In genomic region chr7:148712610-148713330, GRCh38 we compare ENCODE assay signal across 15 cellular contexts. TPM values are rescaled to one million over a fixed set of nuclear protein-coding genes. Genes with fewer than 3 reads are reported as not detected.
A peak's percentile ranks its signal among the peaks of the same experiment; 100 is the strongest.
DNase-seq lines count a peak whose midpoint lies in the region; ATAC-seq, FAIRE-seq and TF ChIP-seq lines count a peak whose summit lies in the region.
"Had no signal": no experiment of that assay in that cellular context is flagged by ENCODE, and none has a peak within 500 bp of the region (broad histone marks: within the 10 kb centered on the region; RNA-seq: fewer than 3 reads in every experiment).

No MANE protein-coding gene starts in this region.

- POLR2A ChIA-PET in HEK293T (lab: Yijun Ruan, JAX): interaction anchor here (2.3 to 5.9 kb wide), 2 partner anchors 9 to 13 kb away, joined by 6 to 32 read pairs; partner anchors contain the start of gene CUL1

- H3K27me3 ChIP-seq in bronchial epithelial cell (ENCODE audit: control insufficient read depth, insufficient read depth, low read length): no peaks in the 10 kb centered on the region
- H3K27me3 ChIP-seq: tibial nerve had no signal

- ATAC-seq in GM19351 (IDR thresholded peaks at IDR 0.05; ENCODE audit: unreplicated experiment) (peak; percentile 62), HG03103 (IDR thresholded peaks at IDR 0.05; ENCODE audit: low read depth, unreplicated experiment) (peak; percentile 45), HG02588 (IDR thresholded peaks at IDR 0.05; ENCODE audit: unreplicated experiment) (no peak)

- H3K4me3 ChIP-seq in bronchial epithelial cell (ENCODE audit: low read depth, low read length): no peak overlapping the region
- H3K4me3 ChIP-seq: tibial nerve had no signal

- H3K36me3 ChIP-seq in bronchial epithelial cell (ENCODE audit: control insufficient read depth, insufficient read depth, low read length): no peaks in the 10 kb centered on the region
- H3K36me3 ChIP-seq: tibial nerve had no signal

- DNase-seq in GM03348 (ENCODE audit: low spot score) (peak; percentile 31), bronchial epithelial cell (ENCODE audit: low read depth) (peak; percentile 45), NCI-H146 (lab: John Stamatoyannopoulos, UW) (no peak), HEK293T (ENCODE audit: extremely low spot score) (no peak), ecto neural progenitor cell (ENCODE audit: low spot score) (no peak)
- DNase-seq: activated CD8-positive, alpha-beta memory T cell treated with anti-CD3 and anti-CD28 coated beads for 24 hours; cerebellar nuclear complex; COR-L47; NCI-H1092 treated with DMSO at 0.1 percent for 48 hours; nephron progenitor cell; stimulated activated CD4-positive, alpha-beta T cell treated with anti-CD3 and anti-CD28 coated beads, Interleukin-4, amount 100 ng/mL, for 1 hour had no signal

- FAIRE-seq in bronchial epithelial cell (lab: Jason Lieb, UNC): no peak

- TF ChIP-seq CTCF in bronchial epithelial cell (IDR thresholded peaks at IDR 0.05; ENCODE audit: insufficient read depth, low read length, severe bottlenecking): no peak

- CTCF ChIA-PET in HEK293T (lab: Yijun Ruan, JAX): interaction anchor here (1.0 kb wide), 1 partner anchor 10 kb away, joined by 6 read pairs; no protein-coding TSS in a partner anchor

TF ChIP-seq in HEK293T, 16 proteins besides CTCF, POLR2A, EP300 and RAD21:
- no peak for TF ChIP-seq FOXK2 (IDR thresholded peaks at IDR 0.05)
- TF ChIP-seq FOXA1 (IDR thresholded peaks at IDR 0.05): no peak
- TF ChIP-seq BHLHE40 (IDR thresholded peaks at IDR 0.05; ENCODE audit: borderline replicate concordance): no peak
- no peak for TF ChIP-seq LEF1 (IDR thresholded peaks at IDR 0.05; ENCODE audit: borderline replicate concordance)
- no peak for TF ChIP-seq L3MBTL2 (conservative IDR thresholded peaks at IDR 0.05)
- no peak for TF ChIP-seq HDGF (IDR thresholded peaks at IDR 0.05; ENCODE audit: borderline replicate concordance)
- TF ChIP-seq ELF4 (IDR thresholded peaks at IDR 0.05): no peak
- TF ChIP-seq SUZ12 (IDR thresholded peaks at IDR 0.05): no peak
- TF ChIP-seq ARNT (IDR thresholded peaks at IDR 0.05): no peak
- TF ChIP-seq PKNOX1 (IDR thresholded peaks at IDR 0.05): no peak
- TF ChIP-seq ZNF384 (IDR thresholded peaks at IDR 0.05): no peak
- TF ChIP-seq NFRKB (IDR thresholded peaks at IDR 0.05): no peak
- TF ChIP-seq TARDBP (IDR thresholded peaks at IDR 0.05): no peak
- TF ChIP-seq CTBP1 (IDR thresholded peaks at IDR 0.05; ENCODE audit: borderline replicate concordance): no peak
- no peak for TF ChIP-seq FOXM1 (IDR thresholded peaks at IDR 0.05; ENCODE audit: borderline replicate concordance)
- no peak for TF ChIP-seq SP1 (IDR thresholded peaks at IDR 0.05)

RNA-seq across cellular contexts. Expression of gene CUL1, which starts 14.1 kb away (rescaled TPM):
- 40.5 and 41.3 TPM in 2 replicates for total RNA-seq in bronchial epithelial cell

Comparison
In these comparisons a context has a peak if more than half of its experiments do, and no peak if none do; other contexts are left out.
1. DNase-seq: peak in GM03348 (single experiment) and bronchial epithelial cell (single experiment); none in NCI-H146 (single experiment), HEK293T (single experiment) and ecto neural progenitor cell (single experiment).